ENCODE assay signal across 8 cellular contexts in genomic region chr11:13668957-13669521, GRCh38. TPM values are rescaled to one million over a fixed set of nuclear protein-coding genes. Genes with fewer than 3 reads are reported as not detected.
DNase-seq lines count a peak whose midpoint lies in the region; ATAC-seq and TF ChIP-seq lines count a peak whose summit lies in the region.

No MANE protein-coding gene starts in this region.

- intact Hi-C loops in activated CD4-positive, alpha-beta T cell treated with anti-CD3 and anti-CD28 coated beads for 36 hours (cut with DNase I, micrococcal nuclease) = loop anchor here (1.0 to 5.0 kb wide), 8 partner anchors 198 to 992 kb away; partner anchors contain the start of genes BMAL1 (in 2 of the 2), BTBD10 (in 2 of the 2), COPB1 (in 1 of the 2) and PSMA1 (in 1 of the 2)
- intact Hi-C loops in dendritic cell treated with granulocyte-macrophage colony-stimulating factor and Interleukin-4, amounts not matched to agents 40 ng/mL and 50 ng/mL, for 4 days (cut with micrococcal nuclease) = loop anchor here (2.0 kb wide), 1 partner anchor 206 kb away; the partner anchor contains the start of gene BTBD10

- peak; percentile 6 for ATAC-seq in activated CD4-positive, alpha-beta T cell treated with anti-CD3 and anti-CD28 coated beads for 36 hours

- H3K4me3 Mint-ChIP-seq in activated CD4-positive, alpha-beta T cell treated with anti-CD3 and anti-CD28 coated beads for 36 hours = peak overlapping the region; percentile 95
- peak overlapping the region; percentile 92 for H3K4me3 Mint-ChIP-seq in dendritic cell treated with granulocyte-macrophage colony-stimulating factor and Interleukin-4, amounts not matched to agents 40 ng/mL and 50 ng/mL, for 4 days
- peak overlapping the region; percentile 86 for H3K4me3 Mint-ChIP-seq in mesothelial cell of epicardium

- DNase-seq in HEK293T (ENCODE audit: extremely low spot score) (peak; percentile 27), NCI-H1105 treated with DMSO at 0.1 percent for 48 hours (lab: John Stamatoyannopoulos, UW) (peak; percentile 26), mesothelial cell of epicardium (ENCODE audit: low spot score in 2 of 2, unreplicated experiment in 2 of 2) (peak; percentile 47 to 55), SHP77 treated with DMSO at 0.1 percent for 48 hours (lab: John Stamatoyannopoulos, UW) (no peak)
- peak; percentile 67 for DNase-seq in activated CD4-positive, alpha-beta T cell treated with anti-CD3 and anti-CD28 coated beads for 36 hours
- peak; percentile 59 for DNase-seq in stimulated activated CD8-positive, alpha-beta memory T cell treated with anti-CD3 and anti-CD28 coated beads, Interleukin-4, amount 100 ng/mL, for 48 hours

- no peaks in the 10 kb centered on the region for H3K9me3 Mint-ChIP-seq in activated CD4-positive, alpha-beta T cell treated with anti-CD3 and anti-CD28 coated beads for 36 hours (ENCODE audit: low read depth)
- no peaks in the 10 kb centered on the region for H3K9me3 Mint-ChIP-seq in dendritic cell treated with granulocyte-macrophage colony-stimulating factor and Interleukin-4, amounts not matched to agents 40 ng/mL and 50 ng/mL, for 4 days
- H3K9me3 Mint-ChIP-seq in mesothelial cell of epicardium = no peaks in the 10 kb centered on the region

- H3K36me3 Mint-ChIP-seq in activated CD4-positive, alpha-beta T cell treated with anti-CD3 and anti-CD28 coated beads for 36 hours (ENCODE audit: low read depth) = peaks cover 27% of the 10 kb centered on the region
- peaks cover 32% of the 10 kb centered on the region for H3K36me3 Mint-ChIP-seq in dendritic cell treated with granulocyte-macrophage colony-stimulating factor and Interleukin-4, amounts not matched to agents 40 ng/mL and 50 ng/mL, for 4 days (ENCODE audit: low read depth)
- H3K36me3 Mint-ChIP-seq in mesothelial cell of epicardium = no peaks in the 10 kb centered on the region

- peak overlapping the region; percentile 85 for H3K4me3 ChIP-seq in GM12875 (ENCODE audit: low read depth, low read length)

- POLR2A ChIA-PET in HEK293T (lab: Yijun Ruan, JAX) = interaction anchor here (0.6 kb wide), 1 partner anchor 22 kb away, joined by 3 read pairs; no protein-coding TSS in a partner anchor
- POLR2A ChIA-PET in activated CD4-positive, alpha-beta T cell treated with anti-CD3 and anti-CD28 coated beads for 36 hours (lab: Charles Lee) = interaction anchor here (1.8 kb wide), 1 partner anchor 206 kb away, joined by 7 read pairs; the partner anchor contains the start of gene BTBD10

- TF ChIP-seq CTCF in GM12875 (IDR thresholded peaks at IDR 0.05; ENCODE audit: borderline replicate concordance, insufficient read depth, low read depth, low read length) = no peak
- no peak for TF ChIP-seq CTCF in mesothelial cell of epicardium (IDR thresholded peaks at IDR 0.05; ENCODE audit: unreplicated experiment)

- H3K4me1 Mint-ChIP-seq in activated CD4-positive, alpha-beta T cell treated with anti-CD3 and anti-CD28 coated beads for 36 hours = peaks cover 48% of the 10 kb centered on the region
- peaks cover 38% of the 10 kb centered on the region for H3K4me1 Mint-ChIP-seq in dendritic cell treated with granulocyte-macrophage colony-stimulating factor and Interleukin-4, amounts not matched to agents 40 ng/mL and 50 ng/mL, for 4 days (ENCODE audit: low read depth)
- peaks cover 32% of the 10 kb centered on the region for H3K4me1 Mint-ChIP-seq in mesothelial cell of epicardium

- H3K27ac Mint-ChIP-seq in activated CD4-positive, alpha-beta T cell treated with anti-CD3 and anti-CD28 coated beads for 36 hours = peak overlapping the region; percentile 96
- H3K27ac Mint-ChIP-seq in dendritic cell treated with granulocyte-macrophage colony-stimulating factor and Interleukin-4, amounts not matched to agents 40 ng/mL and 50 ng/mL, for 4 days = peak overlapping the region; percentile 93
- H3K27ac Mint-ChIP-seq in mesothelial cell of epicardium = peak overlapping the region; percentile 96

- peaks cover 8% of the 10 kb centered on the region for H3K27me3 Mint-ChIP-seq in activated CD4-positive, alpha-beta T cell treated with anti-CD3 and anti-CD28 coated beads for 36 hours
- H3K27me3 Mint-ChIP-seq in dendritic cell treated with granulocyte-macrophage colony-stimulating factor and Interleukin-4, amounts not matched to agents 40 ng/mL and 50 ng/mL, for 4 days = peaks cover 7% of the 10 kb centered on the region
- H3K27me3 Mint-ChIP-seq in mesothelial cell of epicardium (ENCODE audit: low read depth) = no peaks in the 10 kb centered on the region

- CTCF ChIA-PET in HEK293T (lab: Yijun Ruan, JAX) = no interaction called here
- CTCF ChIA-PET in activated CD4-positive, alpha-beta T cell treated with anti-CD3 and anti-CD28 coated beads for 36 hours (lab: Charles Lee) = interaction anchor here (1.1 kb wide), 1 partner anchor 42 kb away, joined by 3 read pairs; no protein-coding TSS in a partner anchor

TF ChIP-seq in HEK293T, 16 proteins besides CTCF, POLR2A, EP300 and RAD21:
- TF ChIP-seq TARDBP (IDR thresholded peaks at IDR 0.05) = no peak
- peak; percentile 83 for TF ChIP-seq L3MBTL2 (conservative IDR thresholded peaks at IDR 0.05)

RNA-seq across cellular contexts. Expression of gene FAR1, which starts 0.6 kb away (rescaled TPM):
- 10 to 100 TPM; 34.8 to 36.4 TPM for total RNA-seq in activated CD4-positive, alpha-beta T cell treated with anti-CD3 and anti-CD28 coated beads for 36 hours
- 64.0 to 67.0 TPM (median 66.7 TPM) in 3 replicates for total RNA-seq in mesothelial cell of epicardium
